ENCODE assay signal across 20 cellular contexts in the genomic region with DNA sequence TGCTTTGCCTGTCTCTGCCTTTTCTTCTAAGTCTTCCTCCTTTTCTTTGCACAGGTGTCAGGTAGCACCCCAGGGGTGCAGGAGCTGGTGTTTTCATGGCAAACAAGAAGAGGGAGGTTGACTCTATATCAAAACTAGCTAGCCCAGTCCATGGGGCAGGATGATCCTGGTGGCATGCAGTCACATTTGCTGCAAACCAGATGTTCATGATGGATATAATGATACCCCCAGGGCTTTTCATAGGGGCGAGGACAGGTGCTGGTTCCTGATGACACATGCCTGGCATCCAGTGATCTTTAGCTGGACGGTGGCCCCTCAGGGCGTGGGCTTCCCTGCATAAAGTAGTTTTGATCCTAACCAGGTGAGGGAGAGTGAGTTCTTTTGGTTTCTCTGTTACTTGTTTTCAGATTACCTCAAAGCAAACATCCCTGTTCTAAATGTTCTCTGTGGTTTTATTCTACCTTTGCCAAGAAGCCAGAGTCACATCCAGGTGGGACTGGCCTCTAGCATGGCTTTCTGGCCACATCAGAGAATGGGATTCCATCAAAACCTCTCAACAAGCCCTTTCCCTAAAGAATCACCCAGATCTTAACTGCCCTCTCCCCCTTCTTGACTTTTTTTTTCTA. TPM values are rescaled to one million over a fixed set of nuclear protein-coding genes. Genes with fewer than 3 reads are reported as not detected.
A peak's percentile ranks its signal among the peaks of the same experiment; 100 is the strongest.
DNase-seq lines count a peak whose midpoint lies in the region; ATAC-seq lines count a peak whose summit lies in the region.
"Had no signal": no experiment of that assay in that cellular context is flagged by ENCODE, and none has a peak within 500 bp of the region (broad histone marks: within the 10 kb centered on the region; RNA-seq: fewer than 3 reads in every experiment).

No MANE protein-coding gene starts in this region.

- peak overlapping the region; percentile 25 for H3K27ac Mint-ChIP-seq in activated naive CD8-positive, alpha-beta T cell treated with anti-CD3 and anti-CD28 coated beads for 36 hours
- H3K27ac Mint-ChIP-seq in stimulated activated effector memory CD8-positive, alpha-beta T cell treated with anti-CD3 and anti-CD28 coated beads, Interleukin-12 subunit alpha, Interleukin-12 subunit beta, amount 100 ng/mL, for 72 hours, result peak overlapping the region; percentile 40

- no peak overlapping the region for H3K4me3 Mint-ChIP-seq in activated naive CD8-positive, alpha-beta T cell treated with anti-CD3 and anti-CD28 coated beads for 36 hours
- H3K4me3 Mint-ChIP-seq in stimulated activated effector memory CD8-positive, alpha-beta T cell treated with anti-CD3 and anti-CD28 coated beads, Interleukin-12 subunit alpha, Interleukin-12 subunit beta, amount 100 ng/mL, for 72 hours, result no peak overlapping the region

- ATAC-seq in stimulated activated effector memory CD8-positive, alpha-beta T cell treated with anti-CD3 and anti-CD28 coated beads, Interleukin-12 subunit alpha, Interleukin-12 subunit beta, amount 100 ng/mL, for 72 hours, result no peak
- no peak for ATAC-seq in GM21529 (IDR thresholded peaks at IDR 0.05; ENCODE audit: unreplicated experiment)

- DNase-seq in NCI-H345 (lab: John Stamatoyannopoulos, UW) (peak; percentile 14), NCI-H345 treated with DMSO at 0.1 percent for 48 hours (lab: John Stamatoyannopoulos, UW; ENCODE audit: unreplicated experiment) (no peak), M059J (ENCODE audit: low read depth) (peak; percentile 7), amygdala (lab: John Stamatoyannopoulos, UW) (no peak), AG08396 (ENCODE audit: low spot score) (no peak)
- no peak for DNase-seq in activated naive CD8-positive, alpha-beta T cell treated with anti-CD3 and anti-CD28 coated beads for 36 hours
- no peak for DNase-seq in stimulated activated effector memory CD8-positive, alpha-beta T cell treated with anti-CD3 and anti-CD28 coated beads, Interleukin-12 subunit alpha, Interleukin-12 subunit beta, amount 100 ng/mL, for 72 hours (ENCODE audit: low spot score in 2 of 2)
- DNase-seq: 8988T; activated CD4-positive, alpha-beta T cell treated with anti-CD3 and anti-CD28 coated beads for 1 hour; AML-193; colonic mucosa; GOT3; MM.1S; NCI-H1417 treated with DMSO at 0.1 percent for 48 hours; NCI-H526 had no signal

- peaks cover 35% of the 10 kb centered on the region for H3K4me1 Mint-ChIP-seq in activated naive CD8-positive, alpha-beta T cell treated with anti-CD3 and anti-CD28 coated beads for 36 hours
- peaks cover 27% of the 10 kb centered on the region for H3K4me1 Mint-ChIP-seq in stimulated activated effector memory CD8-positive, alpha-beta T cell treated with anti-CD3 and anti-CD28 coated beads, Interleukin-12 subunit alpha, Interleukin-12 subunit beta, amount 100 ng/mL, for 72 hours

- H3K36me3 Mint-ChIP-seq in activated naive CD8-positive, alpha-beta T cell treated with anti-CD3 and anti-CD28 coated beads for 36 hours, result peaks cover 38% of the 10 kb centered on the region
- peaks cover 6% of the 10 kb centered on the region for H3K36me3 Mint-ChIP-seq in stimulated activated effector memory CD8-positive, alpha-beta T cell treated with anti-CD3 and anti-CD28 coated beads, Interleukin-12 subunit alpha, Interleukin-12 subunit beta, amount 100 ng/mL, for 72 hours

- H3K27me3 Mint-ChIP-seq in activated naive CD8-positive, alpha-beta T cell treated with anti-CD3 and anti-CD28 coated beads for 36 hours, result no peaks in the 10 kb centered on the region

- H3K9me3 Mint-ChIP-seq in activated naive CD8-positive, alpha-beta T cell treated with anti-CD3 and anti-CD28 coated beads for 36 hours, result no peaks in the 10 kb centered on the region
- no peaks in the 10 kb centered on the region for H3K9me3 Mint-ChIP-seq in stimulated activated effector memory CD8-positive, alpha-beta T cell treated with anti-CD3 and anti-CD28 coated beads, Interleukin-12 subunit alpha, Interleukin-12 subunit beta, amount 100 ng/mL, for 72 hours

RNA-seq across cellular contexts. Expression of gene UBA6, which starts 11.2 kb away (rescaled TPM):
- total RNA-seq in M059J (2014; rRNA removed; shearing (Covaris generic)), result 89.4 and 132 TPM in 2 replicates
- total RNA-seq in activated naive CD8-positive, alpha-beta T cell treated with anti-CD3 and anti-CD28 coated beads for 36 hours, result 10 to 100 TPM; 74.4 to 85.6 TPM

RNA-seq across cellular contexts. Expression of gene GNRHR, which starts 42.1 kb away (rescaled TPM):
- not detected in 2 replicates for total RNA-seq in M059J (2014; rRNA removed; shearing (Covaris generic))
- not detected for total RNA-seq in activated naive CD8-positive, alpha-beta T cell treated with anti-CD3 and anti-CD28 coated beads for 36 hours
- total RNA-seq: colonic mucosa, glomerular endothelial cell, kidney epithelial cell, lung microvascular endothelial cell, pulmonary artery endothelial cell had no signal

Comparison
In these comparisons a context has a peak if more than half of its experiments do, and no peak if none do; other contexts are left out.
1. DNase-seq: peak in NCI-H345 (single experiment) and M059J (single experiment); none in NCI-H345 treated with DMSO at 0.1 percent for 48 hours (single experiment), activated naive CD8-positive, alpha-beta T cell treated with anti-CD3 and anti-CD28 coated beads for 36 hours (single experiment), stimulated activated effector memory CD8-positive, alpha-beta T cell treated with anti-CD3 and anti-CD28 coated beads, Interleukin-12 subunit alpha, Interleukin-12 subunit beta, amount 100 ng/mL, for 72 hours (0 of 2), amygdala (0 of 56) and AG08396 (single experiment).